Comparison of ENCODE assay signal across 7 cellular contexts in genomic region chr5:177949065-177949464, GRCh38.
ATAC-seq lines count a peak whose summit lies in the region.

No MANE protein-coding gene starts in this region.

- ATAC-seq in GM18858 (IDR thresholded peaks at IDR 0.05; ENCODE audit: unreplicated experiment) = peak; percentile 73
- peak; percentile 83 for ATAC-seq in GM19372 (IDR thresholded peaks at IDR 0.05; ENCODE audit: low read depth, unreplicated experiment)
- peak; percentile 58 for ATAC-seq in GM21619 (IDR thresholded peaks at IDR 0.05; ENCODE audit: unreplicated experiment)
- ATAC-seq in HG02763 (IDR thresholded peaks at IDR 0.05; ENCODE audit: unreplicated experiment) = peak; percentile 84
- peak; percentile 46 for ATAC-seq in HG02981 (IDR thresholded peaks at IDR 0.05; ENCODE audit: unreplicated experiment)
- peak; percentile 69 for ATAC-seq in HG03280 (IDR thresholded peaks at IDR 0.05; ENCODE audit: unreplicated experiment)
- ATAC-seq in HG03565 (IDR thresholded peaks at IDR 0.05; ENCODE audit: unreplicated experiment) = peak; percentile 80

Comparison
In these comparisons a context has a peak if more than half of its experiments do, and no peak if none do; other contexts are left out.
1. Peak in every context shown above with its lines: ATAC-seq.